ENCODE assay signal across 16 cellular contexts in genomic region chr1:30752651-30752908, GRCh38. TPM values are rescaled to one million over a fixed set of nuclear protein-coding genes. Genes with fewer than 3 reads are reported as not detected.
DNase-seq lines count a peak whose midpoint lies in the region; FAIRE-seq and TF ChIP-seq lines count a peak whose summit lies in the region.
"Had no signal": no experiment of that assay in that cellular context is flagged by ENCODE, and none has a peak within 500 bp of the region (broad histone marks: within the 10 kb centered on the region; RNA-seq: fewer than 3 reads in every experiment).

No MANE protein-coding gene starts in this region.

- H3K27ac ChIP-seq in CD8-positive, alpha-beta memory T cell (ENCODE audit: low read depth, low read length): no peak overlapping the region
- no peak overlapping the region for H3K27ac ChIP-seq in neuronal stem cell (replicated peaks; ENCODE audit: low read length)
- H3K27ac ChIP-seq: hepatocyte, psoas muscle had no signal

- peaks cover 86 to 90% (median 86%) of the 10 kb centered on the region in 3 donors for H3K4me1 Mint-ChIP-seq in CD8-positive, alpha-beta memory T cell
- H3K4me1 Mint-ChIP-seq in activated T-helper 2 cell treated with anti-CD3 and anti-CD28 coated beads, Interferon-gamma antibody, Interleukin-2, Interleukin-4, amounts not matched to agents 10 μg/mL and 5 μg/mL and 100 μg/mL, durations not matched to agents 14 hours and 24 hours and 36 hours (ENCODE audit: low read depth): peaks cover 80% of the 10 kb centered on the region

- no peak overlapping the region for H4K8ac ChIP-seq in neuronal stem cell (ENCODE audit: low read depth, low read length)

- H3K4me3 Mint-ChIP-seq in CD8-positive, alpha-beta memory T cell: peak overlapping the region; percentile 76 to 100 (median 84)
- no peak overlapping the region for H3K4me3 Mint-ChIP-seq in activated T-helper 2 cell treated with anti-CD3 and anti-CD28 coated beads, Interferon-gamma antibody, Interleukin-2, Interleukin-4, amounts not matched to agents 10 μg/mL and 5 μg/mL and 100 μg/mL, durations not matched to agents 14 hours and 24 hours and 36 hours (ENCODE audit: low read depth)

- H2BK120ac ChIP-seq in neuronal stem cell (ENCODE audit: low read depth, low read length): no peak overlapping the region

- intact Hi-C loops in activated T-helper 2 cell treated with anti-CD3 and anti-CD28 coated beads, Interferon-gamma antibody, Interleukin-2, Interleukin-4, amounts not matched to agents 10 μg/mL and 5 μg/mL and 100 μg/mL, durations not matched to agents 14 hours and 24 hours and 36 hours (cut with micrococcal nuclease): loop anchor here (10.0 kb wide), 1 partner anchor 302 kb away; no protein-coding TSS in a partner anchor

- peaks cover 9% of the 10 kb centered on the region for H3K36me3 ChIP-seq in CD8-positive, alpha-beta memory T cell (ENCODE audit: insufficient read depth, low read length)
- H3K36me3 ChIP-seq in neuronal stem cell (replicated peaks in 1 of 2; ENCODE audit: control insufficient read depth in 2 of 2, insufficient read depth in 2 of 2, low read length in 2 of 2): no peaks in the 10 kb centered on the region

- H2AFZ ChIP-seq in neuronal stem cell (ENCODE audit: low read length): no peak overlapping the region
- H2AFZ ChIP-seq: hepatocyte had no signal

- peaks cover 2% of the 10 kb centered on the region for H3K79me1 ChIP-seq in neuronal stem cell (ENCODE audit: low read depth, low read length)

- H3K23ac ChIP-seq in neuronal stem cell (ENCODE audit: low read depth, low read length, poor library complexity): no peak overlapping the region

- no peak for DNase-seq in CD8-positive, alpha-beta memory T cell
- DNase-seq in GM18507 (ENCODE audit: extremely low spot score, insufficient read length, low read depth) (no peak), neuronal stem cell (ENCODE audit: low spot score) (no peak), HUDEP-2 (lab: John Stamatoyannopoulos, UW; ENCODE audit: unreplicated experiment in 76 of 76) (no peak), GM10266 (ENCODE audit: extremely low spot score) (no peak), DMS53 (lab: John Stamatoyannopoulos, UW) (no peak)
- DNase-seq in activated T-helper 2 cell treated with anti-CD3 and anti-CD28 coated beads, Interferon-gamma antibody, Interleukin-2, Interleukin-4, amounts not matched to agents 10 μg/mL and 5 μg/mL and 100 μg/mL, durations not matched to agents 14 hours and 24 hours and 36 hours (ENCODE audit: low spot score): no peak
- DNase-seq: aorta; H7; Kasumi-1; left colon; NCI-H187 treated with DMSO at 0.1 percent for 48 hours; NCI-H748 treated with DMSO at 0.1 percent for 48 hours; psoas muscle; stimulated activated CD4-positive, alpha-beta T cell treated with anti-CD3 and anti-CD28 coated beads, Interleukin-15, amount 100 ng/mL, for 24 hours had no signal

- TF ChIP-seq CTCF in GM10266 (IDR thresholded peaks at IDR 0.05; ENCODE audit: control insufficient read depth, insufficient read depth, low read depth, missing control alignments): no peak

- H3K27me3 ChIP-seq in CD8-positive, alpha-beta memory T cell (ENCODE audit: insufficient read depth, low read length, poor library complexity, severe bottlenecking): no peaks in the 10 kb centered on the region
- H3K27me3 ChIP-seq in neuronal stem cell (ENCODE audit: control insufficient read depth in 3 of 3, insufficient read depth in 3 of 3, low read depth in 1 of 3, low read length in 3 of 3): no peaks in the 10 kb centered on the region

- peak; percentile 62 for FAIRE-seq in GM18507 (lab: Jason Lieb, UNC)

- CTCF ChIA-PET in CD8-positive, alpha-beta memory T cell (lab: Charles Lee): interaction anchor here (1.2 to 11.3 kb wide), 3 partner anchors 9 to 33 kb away, joined by 9 to 76 read pairs (median 11); no protein-coding TSS in a partner anchor

- no peaks in the 10 kb centered on the region for H3K9me3 Mint-ChIP-seq in CD8-positive, alpha-beta memory T cell
- no peaks in the 10 kb centered on the region for H3K9me3 Mint-ChIP-seq in activated T-helper 2 cell treated with anti-CD3 and anti-CD28 coated beads, Interferon-gamma antibody, Interleukin-2, Interleukin-4, amounts not matched to agents 10 μg/mL and 5 μg/mL and 100 μg/mL, durations not matched to agents 14 hours and 24 hours and 36 hours

- peaks cover 0 to 14% of the 10 kb centered on the region in 2 donors for H3K27me3 Mint-ChIP-seq in CD8-positive, alpha-beta memory T cell
- no peaks in the 10 kb centered on the region for H3K27me3 Mint-ChIP-seq in activated T-helper 2 cell treated with anti-CD3 and anti-CD28 coated beads, Interferon-gamma antibody, Interleukin-2, Interleukin-4, amounts not matched to agents 10 μg/mL and 5 μg/mL and 100 μg/mL, durations not matched to agents 14 hours and 24 hours and 36 hours (ENCODE audit: low read depth)

- WGBS in neuronal stem cell (ENCODE audit: extremely low coverage in 2 of 2, insufficient read length in 2 of 2, insufficient replicate concordance in 1 of 2), 2 donors: no CpG with 5 or more reads among the region's 9 CpGs

- peak overlapping the region; percentile 23 for H2AK5ac ChIP-seq in neuronal stem cell (ENCODE audit: low read depth, low read length)

- H3K14ac ChIP-seq in neuronal stem cell (ENCODE audit: low read length): no peak overlapping the region

- no peak overlapping the region for H3K4ac ChIP-seq in neuronal stem cell (ENCODE audit: low read length)

- no peak overlapping the region for H4K91ac ChIP-seq in neuronal stem cell (ENCODE audit: low read depth, low read length, poor library complexity)

- H3K36me3 Mint-ChIP-seq in CD8-positive, alpha-beta memory T cell: peaks cover 6 to 91% (median 16%) of the 10 kb centered on the region in 3 donors
- peaks cover 72% of the 10 kb centered on the region for H3K36me3 Mint-ChIP-seq in activated T-helper 2 cell treated with anti-CD3 and anti-CD28 coated beads, Interferon-gamma antibody, Interleukin-2, Interleukin-4, amounts not matched to agents 10 μg/mL and 5 μg/mL and 100 μg/mL, durations not matched to agents 14 hours and 24 hours and 36 hours (ENCODE audit: low read depth)

- H3K27ac Mint-ChIP-seq in CD8-positive, alpha-beta memory T cell: peak overlapping the region; percentile 76 to 100 (median 100)
- H3K27ac Mint-ChIP-seq in activated T-helper 2 cell treated with anti-CD3 and anti-CD28 coated beads, Interferon-gamma antibody, Interleukin-2, Interleukin-4, amounts not matched to agents 10 μg/mL and 5 μg/mL and 100 μg/mL, durations not matched to agents 14 hours and 24 hours and 36 hours: peak overlapping the region; percentile 62

- no peak overlapping the region for H2BK12ac ChIP-seq in neuronal stem cell (ENCODE audit: low read length)

- H3K18ac ChIP-seq in neuronal stem cell (ENCODE audit: low read length): no peak overlapping the region

- H2BK5ac ChIP-seq in neuronal stem cell (ENCODE audit: low read length): no peak overlapping the region

- H3K4me1 ChIP-seq in CD8-positive, alpha-beta memory T cell (ENCODE audit: insufficient read depth, low read length): peaks cover 76% of the 10 kb centered on the region
- H3K4me1 ChIP-seq in neuronal stem cell (ENCODE audit: control insufficient read depth in 2 of 2, insufficient read depth in 1 of 2, low read depth in 1 of 2, low read length in 2 of 2): peaks cover 11 to 13% of the 10 kb centered on the region in 2 donors

- peak overlapping the region; percentile 61 for H2BK15ac ChIP-seq in neuronal stem cell (ENCODE audit: low read length)

- POLR2A ChIA-PET in CD8-positive, alpha-beta memory T cell (lab: Charles Lee): interaction anchor here (1.0 to 11.0 kb wide), 3 partner anchors 7 to 33 kb away, joined by 3 to 189 read pairs (median 4); no protein-coding TSS in a partner anchor

- no peak overlapping the region for H3K4me2 ChIP-seq in neuronal stem cell (ENCODE audit: insufficient read depth, low read length, poor library complexity, severe bottlenecking)
- H3K4me2 ChIP-seq: hepatocyte had no signal

- peak overlapping the region; percentile 35 for H3K4me3 ChIP-seq in CD8-positive, alpha-beta memory T cell (ENCODE audit: low read length)
- no peak overlapping the region for H3K4me3 ChIP-seq in neuronal stem cell (ENCODE audit: low read length in 2 of 2)
- H3K4me3 ChIP-seq: hepatocyte, psoas muscle had no signal

- peak overlapping the region; percentile 13 for H3K9ac ChIP-seq in neuronal stem cell (ENCODE audit: low read depth, low read length, poor library complexity)

- no peaks in the 10 kb centered on the region for H3K9me3 ChIP-seq in CD8-positive, alpha-beta memory T cell (ENCODE audit: low read length)
- no peaks in the 10 kb centered on the region for H3K9me3 ChIP-seq in neuronal stem cell (replicated peaks in 1 of 2; ENCODE audit: control insufficient read depth in 2 of 2, insufficient read depth in 1 of 2, low read depth in 1 of 2, low read length in 2 of 2)
- H3K9me3 ChIP-seq: psoas muscle had no signal

RNA-seq across cellular contexts. Expression of gene LAPTM5, which starts 5.0 kb away (rescaled TPM):
- 100 to 1,000 TPM; 204 to 206 TPM for total RNA-seq in CD8-positive, alpha-beta memory T cell
- polyA plus RNA-seq in CD8-positive, alpha-beta memory T cell: 589 TPM
- total RNA-seq in activated T-helper 2 cell treated with anti-CD3 and anti-CD28 coated beads, Interferon-gamma antibody, Interleukin-2, Interleukin-4, amounts not matched to agents 10 μg/mL and 5 μg/mL and 100 μg/mL, durations not matched to agents 14 hours and 24 hours and 36 hours: 184 and 189 TPM in 2 replicates
- polyA plus RNA-seq in neuronal stem cell (2013, experiment 1 of 2): 0.15 TPM
- polyA plus RNA-seq in neuronal stem cell (2013, experiment 2 of 2): 0.10 TPM

RNA-seq across cellular contexts. Expression of gene MATN1, which starts 29.2 kb away (rescaled TPM):
- under 1 TPM; 0.59 to 0.91 TPM for total RNA-seq in CD8-positive, alpha-beta memory T cell
- polyA plus RNA-seq in CD8-positive, alpha-beta memory T cell: not detected
- 0.21 and 0.44 TPM in 2 replicates for total RNA-seq in activated T-helper 2 cell treated with anti-CD3 and anti-CD28 coated beads, Interferon-gamma antibody, Interleukin-2, Interleukin-4, amounts not matched to agents 10 μg/mL and 5 μg/mL and 100 μg/mL, durations not matched to agents 14 hours and 24 hours and 36 hours
- polyA plus RNA-seq in neuronal stem cell (2013, experiment 1 of 2): 0.04 TPM
- polyA plus RNA-seq in neuronal stem cell (2013, experiment 2 of 2): 0.01 TPM
- total RNA-seq: left colon, psoas muscle had no signal
- polyA plus RNA-seq: aorta had no signal
